Comparison of ENCODE assay signal across 12 cellular contexts in genomic region chr18:23236876-23237468, GRCh38.
DNase-seq lines count a peak whose midpoint lies in the region; ATAC-seq and TF ChIP-seq lines count a peak whose summit lies in the region.
"Had no signal": no experiment of that assay in that cellular context is flagged by ENCODE, and none has a peak within 500 bp of the region (broad histone marks: within the 10 kb centered on the region; RNA-seq: fewer than 3 reads in every experiment).

No MANE protein-coding gene starts in this region.

- H3K9me3 ChIP-seq in heart left ventricle: no peaks in the 10 kb centered on the region
- H3K9me3 ChIP-seq in muscle layer of duodenum (ENCODE audit: control insufficient read depth in 1 of 2, low read length in 2 of 2): no peaks in the 10 kb centered on the region
- H3K9me3 ChIP-seq in upper lobe of left lung: no peaks in the 10 kb centered on the region

- H3K4me1 Mint-ChIP-seq in activated T-cell treated with anti-CD3 and anti-CD28 coated beads, Interleukin-2, amount 50 U/mL, for 4 hours (ENCODE audit: low read depth): peaks cover 26% of the 10 kb centered on the region

- no peaks in the 10 kb centered on the region for H3K36me3 Mint-ChIP-seq in activated T-cell treated with anti-CD3 and anti-CD28 coated beads, Interleukin-2, amount 50 U/mL, for 4 hours (ENCODE audit: insufficient read depth)
- H3K36me3 Mint-ChIP-seq: stimulated activated effector memory CD8-positive, alpha-beta T cell treated with anti-CD3 and anti-CD28 coated beads, Interleukin-12 subunit alpha, Interleukin-12 subunit beta, amount 100 ng/mL, for 72 hours had no signal

- TF ChIP-seq CTCF in heart left ventricle (IDR thresholded peaks at IDR 0.05) (peak in 1 of 12 donors; percentile 4), upper lobe of left lung (IDR thresholded peaks at IDR 0.05) (no peak)

- DNase-seq in heart left ventricle (no peak), left ventricle myocardium superior (no peak), caudate nucleus (lab: John Stamatoyannopoulos, UW) (no peak), upper lobe of left lung (peak in 1 of 2 donors; percentile 50)
- DNase-seq in activated CD8-positive, alpha-beta memory T cell treated with anti-CD3 and anti-CD28 coated beads, Interleukin-2, amount 50 U/mL, for 48 hours: no peak
- DNase-seq in effector CD8-positive, alpha-beta T cell (lab: John Stamatoyannopoulos, UW): no peak
- DNase-seq in activated T-cell treated with anti-CD3 and anti-CD28 coated beads, Interleukin-2, amount 50 U/mL, for 4 hours: no peak
- DNase-seq: NCI-H1417, NCI-H774 had no signal

- H3K27me3 Mint-ChIP-seq in activated T-cell treated with anti-CD3 and anti-CD28 coated beads, Interleukin-2, amount 50 U/mL, for 4 hours (ENCODE audit: low read depth): no peaks in the 10 kb centered on the region

- no peak overlapping the region for H3K4me3 Mint-ChIP-seq in activated T-cell treated with anti-CD3 and anti-CD28 coated beads, Interleukin-2, amount 50 U/mL, for 4 hours
- H3K4me3 Mint-ChIP-seq: nephron had no signal

- intact Hi-C loops in heart left ventricle (cut with DNase I): loop anchor here in 6 of 10 donors (5.0 to 10.0 kb wide), 3 partner anchors 100 to 120 kb away; partner anchors contain the start of gene CABLES1 (in 4 of the 6)
- intact Hi-C loops in left ventricle myocardium superior (cut with micrococcal nuclease): no loop called here

- H3K27me3 ChIP-seq in heart left ventricle (no peaks in the 10 kb centered on the region), muscle layer of duodenum (ENCODE audit: low read depth, low read length) (no peaks in the 10 kb centered on the region), upper lobe of left lung (no peaks in the 10 kb centered on the region)

- H3K4me1 ChIP-seq in heart left ventricle: peaks cover 4 to 36% (median 22%) of the 10 kb centered on the region in 12 donors
- H3K4me1 ChIP-seq in muscle layer of duodenum (ENCODE audit: control insufficient read depth in 1 of 2, insufficient read depth in 2 of 2, low read length in 2 of 2): peaks cover 9 to 24% of the 10 kb centered on the region in 2 donors
- peaks cover 21 to 31% (median 29%) of the 10 kb centered on the region in 4 donors for H3K4me1 ChIP-seq in upper lobe of left lung

- H3K9me3 Mint-ChIP-seq in activated T-cell treated with anti-CD3 and anti-CD28 coated beads, Interleukin-2, amount 50 U/mL, for 4 hours: no peaks in the 10 kb centered on the region
- H3K9me3 Mint-ChIP-seq: nephron; stimulated activated effector memory CD8-positive, alpha-beta T cell treated with anti-CD3 and anti-CD28 coated beads, Interleukin-12 subunit alpha, Interleukin-12 subunit beta, amount 100 ng/mL, for 72 hours had no signal

- 91 to 95% (median 93%) methylated on average over 11 to 13 of the region's 13 CpGs for WGBS in heart left ventricle, 4 donors
- WGBS in upper lobe of left lung, 2 donors: 86 to 88% methylated on average over 7 to 13 of the region's 13 CpGs

- no peak for TF ChIP-seq POLR2A in heart left ventricle (IDR thresholded peaks at IDR 0.05)
- no peak for TF ChIP-seq POLR2A in upper lobe of left lung (IDR thresholded peaks at IDR 0.05)

- peak overlapping the region; percentile 31 to 89 (median 76) for H3K27ac ChIP-seq in heart left ventricle
- peak overlapping the region; percentile 67 for H3K27ac ChIP-seq in caudate nucleus (ENCODE audit: low read depth, low read length)
- H3K27ac ChIP-seq in muscle layer of duodenum (ENCODE audit: low read length): no peak overlapping the region
- peak overlapping the region; percentile 75 to 89 (median 82) for H3K27ac ChIP-seq in upper lobe of left lung

- H3K4me3 ChIP-seq in heart left ventricle (peak overlapping the region in 2 of 12 donors; percentile 41 to 52), muscle layer of duodenum (ENCODE audit: low read depth in 1 of 2, low read length in 2 of 2) (peak overlapping the region; percentile 45 to 61), upper lobe of left lung (peak overlapping the region in 2 of 4 donors; percentile 41 to 43)

- ATAC-seq in heart left ventricle (peak in 1 of 4 donors; percentile 7), left ventricle myocardium superior (no peak), upper lobe of left lung (ENCODE audit: low FRiP score in 2 of 2) (no peak)
- ATAC-seq in activated T-cell treated with anti-CD3 and anti-CD28 coated beads, Interleukin-2, amount 50 U/mL, for 4 hours: no peak

- H3K36me3 ChIP-seq in heart left ventricle (peaks cover 0 to 5% (median 0%) of the 10 kb centered on the region in 9 donors), muscle layer of duodenum (ENCODE audit: control insufficient read depth in 1 of 2, insufficient read depth in 2 of 2, low read length in 2 of 2) (no peaks in the 10 kb centered on the region), upper lobe of left lung (no peaks in the 10 kb centered on the region)

- no peak for TF ChIP-seq EP300 in upper lobe of left lung (IDR thresholded peaks at IDR 0.05)
